In genomic region chr1:32201011-32201855, GRCh38 we compare ENCODE assay signal across 8 cellular contexts. TPM values are rescaled to one million over a fixed set of nuclear protein-coding genes. Genes with fewer than 3 reads are reported as not detected.
DNase-seq lines count a peak whose midpoint lies in the region; ATAC-seq and TF ChIP-seq lines count a peak whose summit lies in the region.

No MANE protein-coding gene starts in this region.

- peak overlapping the region; percentile 88 for H3K27ac Mint-ChIP-seq in activated T-helper 17 cell treated with anti-CD3 and anti-CD28 coated beads, Interleukin-2, amount 50 U/mL, for 72 hours

- no peaks in the 10 kb centered on the region for H3K27me3 ChIP-seq in DND-41 (ENCODE audit: insufficient read depth, low read length, poor library complexity)
- no peaks in the 10 kb centered on the region for H3K27me3 ChIP-seq in HAP-1 (ENCODE audit: low read depth)
- no peaks in the 10 kb centered on the region for H3K27me3 ChIP-seq in PC-9 (ENCODE audit: insufficient read depth, low read depth)
- H3K27me3 ChIP-seq in neuron (ENCODE audit: insufficient read depth, low read length): no peaks in the 10 kb centered on the region

- H3K4me2 ChIP-seq in DND-41 (ENCODE audit: insufficient read depth, low read length) (peak overlapping the region; percentile 97), PC-9 (peak overlapping the region; percentile 80)

- H4K20me1 ChIP-seq in DND-41 (ENCODE audit: insufficient read depth, low read length) (peaks cover 15% of the 10 kb centered on the region; the same call in 1 of the 2 replicates), PC-9 (ENCODE audit: insufficient read depth) (peaks cover 2% of the 10 kb centered on the region)

- peaks cover 21% of the 10 kb centered on the region for H3K4me1 Mint-ChIP-seq in activated T-helper 17 cell treated with anti-CD3 and anti-CD28 coated beads, Interleukin-2, amount 50 U/mL, for 72 hours

- H3F3A ChIP-seq in PC-9 (ENCODE audit: insufficient read depth, low read depth): peaks cover 49% of the 10 kb centered on the region

- intact Hi-C loops in PC-9 (cut with micrococcal nuclease; ENCODE audit: unreplicated experiment): no loop called here

- peak; percentile 91 for DNase-seq in DND-41
- DNase-seq in HAP-1 (ENCODE audit: low spot score in 2 of 2): peak; percentile 53 to 82
- no peak for DNase-seq in PC-9
- DNase-seq in fibroblast of the aortic adventitia (ENCODE audit: low read depth): peak; percentile 55
- no peak for DNase-seq in SKM-1 (lab: John Stamatoyannopoulos, UW; ENCODE audit: unreplicated experiment)

- H3K9me3 ChIP-seq in DND-41 (ENCODE audit: insufficient read depth, low read length, severe bottlenecking) (no peaks in the 10 kb centered on the region), HAP-1 (no peaks in the 10 kb centered on the region), PC-9 (ENCODE audit: insufficient read depth, low read depth) (no peaks in the 10 kb centered on the region), neuron (ENCODE audit: low read length) (no peaks in the 10 kb centered on the region)

- in situ Hi-C loops in HAP-1 (cut with MboI; ENCODE audit: low sequenced_read_pairs): no loop called here

- no TSS peak for BruUV-seq in PC-9 (replicated peaks; lab: Mats Ljungman, UMichigan)

- H3K27ac ChIP-seq in DND-41 (ENCODE audit: low read length) (peak overlapping the region; percentile 77), PC-9 (no peak overlapping the region), temporal lobe (ENCODE audit: low read depth, low read length) (peak overlapping the region; percentile 20)

- H3K4me3 ChIP-seq in DND-41 (ENCODE audit: low read depth in 1 of 2, low read length in 2 of 2): peak overlapping the region; percentile 40 to 68
- H3K4me3 ChIP-seq in HAP-1: peak overlapping the region; percentile 60
- no peak overlapping the region for H3K4me3 ChIP-seq in PC-9
- H3K4me3 ChIP-seq in fibroblast of the aortic adventitia (ENCODE audit: low read depth, low read length): peak overlapping the region; percentile 84
- peak overlapping the region; percentile 49 for H3K4me3 ChIP-seq in neuron (ENCODE audit: low read length)

- H3K9me3 Mint-ChIP-seq in activated T-helper 17 cell treated with anti-CD3 and anti-CD28 coated beads, Interleukin-2, amount 50 U/mL, for 72 hours: no peaks in the 10 kb centered on the region

- H3K4me3 Mint-ChIP-seq in activated T-helper 17 cell treated with anti-CD3 and anti-CD28 coated beads, Interleukin-2, amount 50 U/mL, for 72 hours: peak overlapping the region; percentile 81

- H3K9me2 ChIP-seq in PC-9 (ENCODE audit: insufficient read depth): no peaks in the 10 kb centered on the region

- peaks cover 58% of the 10 kb centered on the region for H3K4me1 ChIP-seq in DND-41 (ENCODE audit: insufficient read depth, low read length)
- peaks cover 14% of the 10 kb centered on the region for H3K4me1 ChIP-seq in HAP-1
- H3K4me1 ChIP-seq in PC-9 (replicated peaks; ENCODE audit: insufficient read depth): 0 out of 2 replicates have a peak, but pooled peaks cover 7% of the 10 kb centered on the region
- peaks cover 36% of the 10 kb centered on the region for H3K4me1 ChIP-seq in neuron (ENCODE audit: insufficient read depth, low read length)

- peak; percentile 33 for TF ChIP-seq CTCF in DND-41 (IDR thresholded peaks at IDR 0.05; ENCODE audit: borderline replicate concordance, extremely low read depth, low read length, poor library complexity, severe bottlenecking)
- no peak for TF ChIP-seq CTCF in PC-9 (conservative IDR thresholded peaks at IDR 0.05)
- no peak for TF ChIP-seq CTCF in fibroblast of the aortic adventitia (IDR thresholded peaks at IDR 0.05; ENCODE audit: insufficient read depth, low read length)

- peak; percentile 73 for ATAC-seq in DND-41 (ENCODE audit: insufficient read depth, low read depth)
- peak; percentile 63 for ATAC-seq in activated T-helper 17 cell treated with anti-CD3 and anti-CD28 coated beads, Interleukin-2, amount 50 U/mL, for 72 hours (replicated peaks)

- H3K36me3 ChIP-seq in DND-41 (ENCODE audit: insufficient read depth, low read length) (peaks cover 30% of the 10 kb centered on the region), HAP-1 (replicated peaks) (peaks cover 22% of the 10 kb centered on the region), PC-9 (ENCODE audit: low read depth) (peaks cover 7% of the 10 kb centered on the region; the same call in 1 of the 2 replicates), neuron (ENCODE audit: insufficient read depth, low read length) (peaks cover 15% of the 10 kb centered on the region)

- H3K79me2 ChIP-seq in DND-41 (ENCODE audit: insufficient read depth, low read length) (peaks cover 19% of the 10 kb centered on the region), PC-9 (ENCODE audit: low read depth) (0 out of 2 replicates have a peak, but pooled peaks cover 6% of the 10 kb centered on the region)

- H3K9ac ChIP-seq in DND-41 (ENCODE audit: low read depth, low read length): peak overlapping the region; percentile 60

- POLR2A ChIA-PET in PC-9 (lab: Charles Lee; ENCODE audit: unreplicated experiment): interaction anchor here (0.7 kb wide), 1 partner anchor 135 kb away, joined by 3 read pairs; the partner anchor contains the start of gene MARCKSL1

- CTCF ChIA-PET in PC-9 (lab: Charles Lee): interaction anchor here (0.5 kb wide), 1 partner anchor 61 kb away, joined by 4 read pairs; no protein-coding TSS in a partner anchor

- peak overlapping the region; percentile 88 for H2AFZ ChIP-seq in DND-41 (ENCODE audit: low read depth, low read length)
- no peak overlapping the region for H2AFZ ChIP-seq in PC-9
- H2AFZ ChIP-seq in neuron (ENCODE audit: low read depth, low read length): peak overlapping the region; percentile 34

- H3K36me3 Mint-ChIP-seq in activated T-helper 17 cell treated with anti-CD3 and anti-CD28 coated beads, Interleukin-2, amount 50 U/mL, for 72 hours (ENCODE audit: low read depth): peaks cover 22% of the 10 kb centered on the region

- no peaks in the 10 kb centered on the region for H3K27me3 Mint-ChIP-seq in activated T-helper 17 cell treated with anti-CD3 and anti-CD28 coated beads, Interleukin-2, amount 50 U/mL, for 72 hours

RNA-seq across cellular contexts. Expression of gene CCDC28B, which starts 0.8 kb away (rescaled TPM):
- total RNA-seq in PC-9 (2021): 4.4 and 4.7 TPM in 2 replicates
- total RNA-seq in activated T-helper 17 cell treated with anti-CD3 and anti-CD28 coated beads, Interleukin-2, amount 50 U/mL, for 72 hours: 10 to 100 TPM in 1 of 2 donors, 1 to 10 TPM in 1; 7.0 to 14.3 TPM
- total RNA-seq in fibroblast of the aortic adventitia (ENCODE audit: low replicate concordance): 6.0 and 16.1 TPM in 2 replicates
- 18.9 TPM for total RNA-seq in temporal lobe

RNA-seq across cellular contexts. Expression of gene IQCC, which starts 4.2 kb away (rescaled TPM):
- total RNA-seq in PC-9 (2021) (4.9 and 5.0 TPM in 2 replicates), fibroblast of the aortic adventitia (ENCODE audit: low replicate concordance) (0.41 and 2.3 TPM in 2 replicates), temporal lobe (2.5 TPM)
- 1 to 10 TPM; 3.4 to 5.5 TPM for total RNA-seq in activated T-helper 17 cell treated with anti-CD3 and anti-CD28 coated beads, Interleukin-2, amount 50 U/mL, for 72 hours

RNA-seq across cellular contexts. Expression of gene DCDC2B, which starts 7.7 kb away (rescaled TPM):
- total RNA-seq in PC-9 (2021) (not detected in 2 replicates), fibroblast of the aortic adventitia (ENCODE audit: low replicate concordance) (not detected in 2 replicates), temporal lobe (not detected)
- under 1 TPM; 0.28 to 0.37 TPM for total RNA-seq in activated T-helper 17 cell treated with anti-CD3 and anti-CD28 coated beads, Interleukin-2, amount 50 U/mL, for 72 hours

RNA-seq across cellular contexts. Expression of gene TMEM234, which starts 20.9 kb away (rescaled TPM):
- total RNA-seq in PC-9 (2021) (14.1 and 18.1 TPM in 2 replicates), fibroblast of the aortic adventitia (ENCODE audit: low replicate concordance) (18.3 and 21.0 TPM in 2 replicates), temporal lobe (10.6 TPM)
- 10 to 100 TPM; 11.4 to 12.9 TPM for total RNA-seq in activated T-helper 17 cell treated with anti-CD3 and anti-CD28 coated beads, Interleukin-2, amount 50 U/mL, for 72 hours

RNA-seq across cellular contexts. Expression of gene EIF3I, which starts 21.0 kb away (rescaled TPM):
- total RNA-seq in PC-9 (2021): 199 and 229 TPM in 2 replicates
- 100 to 1,000 TPM; 203 to 303 TPM for total RNA-seq in activated T-helper 17 cell treated with anti-CD3 and anti-CD28 coated beads, Interleukin-2, amount 50 U/mL, for 72 hours
- total RNA-seq in fibroblast of the aortic adventitia (ENCODE audit: low replicate concordance): 217 and 284 TPM in 2 replicates
- total RNA-seq in temporal lobe: 56.1 TPM

Comparison
In these comparisons a context has a peak if more than half of its experiments do, and no peak if none do; other contexts are left out.
1. DNase-seq: peak in DND-41 (single experiment), HAP-1 (2 of 2) and fibroblast of the aortic adventitia (single experiment); none in PC-9 (0 of 2) and SKM-1 (single experiment).